25 cellular contexts compared by ENCODE assay signal in genomic region chr12:50102186-50102585, GRCh38. TPM values are rescaled to one million over a fixed set of nuclear protein-coding genes. Genes with fewer than 3 reads are reported as not detected.
DNase-seq lines count a peak whose midpoint lies in the region; ATAC-seq and TF ChIP-seq lines count a peak whose summit lies in the region.
"Had no signal": no experiment of that assay in that cellular context is flagged by ENCODE, and none has a peak within 500 bp of the region (broad histone marks: within the 10 kb centered on the region; RNA-seq: fewer than 3 reads in every experiment).

No MANE protein-coding gene starts in this region.

- H3K27ac Mint-ChIP-seq in CD4-positive, alpha-beta T cell = peak overlapping the region; percentile 9
- H3K27ac Mint-ChIP-seq: activated CD4-positive, alpha-beta T cell treated with anti-CD3 and anti-CD28 coated beads, Interleukin-2, amount 10 ng/mL, durations not matched to agents 24 days and 14 days had no signal

- no peak overlapping the region for H3K4me3 Mint-ChIP-seq in CD4-positive, alpha-beta T cell
- H3K4me3 Mint-ChIP-seq: activated CD4-positive, alpha-beta T cell treated with anti-CD3 and anti-CD28 coated beads, Interleukin-2, amount 10 ng/mL, durations not matched to agents 24 days and 14 days; activated naive CD4-positive, alpha-beta T cell treated with anti-CD3 and anti-CD28 coated beads, Interleukin-2, amount 50 U/mL, for 24 hours; activated T-cell treated with anti-CD3 and anti-CD28 coated beads, Interleukin-2, amount 50 U/mL, for 72 hours had no signal

- no peak for TF ChIP-seq CTCF in CD4-positive, alpha-beta T cell (IDR thresholded peaks at IDR 0.05)

- CTCF ChIA-PET in CD4-positive, alpha-beta T cell (lab: Charles Lee) = interaction anchor here (1.6 kb wide), 1 partner anchor 9 kb away, joined by 4 read pairs; no protein-coding TSS in a partner anchor

- H3K27ac ChIP-seq in CD4-positive, alpha-beta T cell (ENCODE audit: low read depth, low read length) = no peak overlapping the region
- no peak overlapping the region for H3K27ac ChIP-seq in effector memory CD4-positive, alpha-beta T cell (ENCODE audit: insufficient read depth, low read length, poor library complexity, severe bottlenecking)
- H3K27ac ChIP-seq: HL-60, SJCRH30, stomach had no signal

- intact Hi-C loops in CD4-positive, alpha-beta T cell (cut with DNase I, micrococcal nuclease) = no loop called here

- no peak for ATAC-seq in CD4-positive, alpha-beta T cell (ENCODE audit: poor library complexity)
- ATAC-seq in GM21390 (IDR thresholded peaks at IDR 0.05; ENCODE audit: unreplicated experiment) = no peak
- ATAC-seq in GM18511 (IDR thresholded peaks at IDR 0.05; ENCODE audit: unreplicated experiment) = no peak
- ATAC-seq: activated T-cell treated with anti-CD3 and anti-CD28 coated beads, Interleukin-2, amount 50 U/mL, for 72 hours; heart left ventricle had no signal

- no peaks in the 10 kb centered on the region for H3K9me3 Mint-ChIP-seq in CD4-positive, alpha-beta T cell
- H3K9me3 Mint-ChIP-seq: activated CD4-positive, alpha-beta T cell treated with anti-CD3 and anti-CD28 coated beads, Interleukin-2, amount 10 ng/mL, durations not matched to agents 24 days and 14 days; activated naive CD4-positive, alpha-beta T cell treated with anti-CD3 and anti-CD28 coated beads, Interleukin-2, amount 50 U/mL, for 24 hours; activated T-cell treated with anti-CD3 and anti-CD28 coated beads, Interleukin-2, amount 50 U/mL, for 72 hours; type B pancreatic cell had no signal

- H3K4me1 Mint-ChIP-seq in CD4-positive, alpha-beta T cell (ENCODE audit: low read depth) = no peaks in the 10 kb centered on the region

- no peak overlapping the region for H3K4me3 ChIP-seq in effector memory CD4-positive, alpha-beta T cell (ENCODE audit: insufficient read depth, low read depth, low read length, poor library complexity, severe bottlenecking)
- H3K4me3 ChIP-seq: heart left ventricle, SJCRH30, stomach had no signal

- peaks cover 25% of the 10 kb centered on the region for H3K36me3 ChIP-seq in effector memory CD4-positive, alpha-beta T cell (ENCODE audit: control insufficient read depth, insufficient read depth, low read length)

- no peaks in the 10 kb centered on the region for H3K4me1 ChIP-seq in effector memory CD4-positive, alpha-beta T cell (ENCODE audit: control insufficient read depth, insufficient read depth, low read length, poor library complexity, severe bottlenecking)

- DNase-seq in CD4-positive, alpha-beta T cell = no peak
- DNase-seq in amygdala (lab: John Stamatoyannopoulos, UW) (peak in 38 of 56 donors; percentile 17 to 78 (median 38)), inferior parietal cortex (ENCODE audit: extremely low spot score) (peak; percentile 70), pons (ENCODE audit: low spot score) (peak; percentile 92), NCI-H526 (lab: John Stamatoyannopoulos, UW) (no peak)
- DNase-seq in effector memory CD4-positive, alpha-beta T cell = no peak
- DNase-seq: activated CD4-positive, alpha-beta T cell treated with anti-CD3 and anti-CD28 coated beads, Interleukin-2, amount 10 ng/mL, durations not matched to agents 24 days and 14 days; activated T-cell treated with anti-CD3 and anti-CD28 coated beads, Interleukin-2, amount 50 U/mL, for 72 hours; cortex of kidney; heart left ventricle; left ventricle myocardium superior; NCI-H1105; NCI-H2029; NK-92 treated with Interleukin-12 subunit alpha and Interleukin-12 subunit beta, amount 100 ng/mL, for 24 hours; retina; stimulated activated CD4-positive, alpha-beta T cell treated with anti-CD3 and anti-CD28 coated beads, Interleukin-12 subunit alpha, Interleukin-12 subunit beta, amount 100 ng/mL, for 4 hours; stimulated activated CD4-positive, alpha-beta T cell treated with anti-CD3 and anti-CD28 coated beads, Interleukin-4, amount 100 ng/mL, for 4 hours; stomach had no signal

- POLR2A ChIA-PET in CD4-positive, alpha-beta T cell (lab: Charles Lee) = interaction anchor here (2.4 kb wide), 1 partner anchor 10 kb away, joined by 19 read pairs; the partner anchor contains the start of gene COX14

- H3K9me3 ChIP-seq in CD4-positive, alpha-beta T cell (ENCODE audit: control insufficient read depth, low read length) = no peaks in the 10 kb centered on the region
- H3K9me3 ChIP-seq in effector memory CD4-positive, alpha-beta T cell (ENCODE audit: control insufficient read depth, low read length) = no peaks in the 10 kb centered on the region
- H3K9me3 ChIP-seq: heart left ventricle, SJCRH30, stomach had no signal

- no peaks in the 10 kb centered on the region for H3K27me3 Mint-ChIP-seq in CD4-positive, alpha-beta T cell
- H3K27me3 Mint-ChIP-seq: activated CD4-positive, alpha-beta T cell treated with anti-CD3 and anti-CD28 coated beads, Interleukin-2, amount 10 ng/mL, durations not matched to agents 24 days and 14 days; activated naive CD4-positive, alpha-beta T cell treated with anti-CD3 and anti-CD28 coated beads, Interleukin-2, amount 50 U/mL, for 24 hours; type B pancreatic cell had no signal

- H3K27me3 ChIP-seq in CD4-positive, alpha-beta T cell (ENCODE audit: control insufficient read depth, insufficient read depth, low read length) = no peaks in the 10 kb centered on the region
- H3K27me3 ChIP-seq in effector memory CD4-positive, alpha-beta T cell (replicated peaks; ENCODE audit: control insufficient read depth, insufficient read depth, low read length, poor library complexity, severe bottlenecking) = no peaks in the 10 kb centered on the region
- H3K27me3 ChIP-seq: heart left ventricle, SJCRH30, stomach had no signal

- H3K36me3 Mint-ChIP-seq in CD4-positive, alpha-beta T cell (ENCODE audit: low read depth) = peaks cover 53% of the 10 kb centered on the region

RNA-seq across cellular contexts. Expression of gene GPD1, which starts 1.6 kb away (rescaled TPM):
- under 1 TPM; 0.41 to 0.47 TPM for total RNA-seq in CD4-positive, alpha-beta T cell
- total RNA-seq: H4 had no signal

RNA-seq across cellular contexts. Expression of gene COX14, which starts 9.8 kb away (rescaled TPM):
- total RNA-seq in CD4-positive, alpha-beta T cell = 10 to 100 TPM; 51.1 to 52.8 TPM

RNA-seq across cellular contexts. Expression of gene SMARCD1, which starts 17.0 kb away (rescaled TPM):
- total RNA-seq in CD4-positive, alpha-beta T cell = 10 to 100 TPM; 78.9 to 80.0 TPM

RNA-seq across cellular contexts. Expression of gene ASIC1, which starts 44.8 kb away (rescaled TPM):
- 1 to 10 TPM; 1.5 to 2.8 TPM for total RNA-seq in CD4-positive, alpha-beta T cell

Comparison
In these comparisons a context has a peak if more than half of its experiments do, and no peak if none do; other contexts are left out.
1. DNase-seq: peak in amygdala (38 of 56), inferior parietal cortex (single experiment) and pons (single experiment); none in CD4-positive, alpha-beta T cell (0 of 10), effector memory CD4-positive, alpha-beta T cell (0 of 3) and NCI-H526 (0 of 2).